ENCODE assay signal across 8 cellular contexts in genomic region chr19:9827325-9828238, GRCh38. TPM values are rescaled to one million over a fixed set of nuclear protein-coding genes. Genes with fewer than 3 reads are reported as not detected.
DNase-seq lines count a peak whose midpoint lies in the region; ATAC-seq and TF ChIP-seq lines count a peak whose summit lies in the region.

Gene UBL5 (plus strand): TSS chr19:9827918. CDS start chr19:9828338, 420 bp downstream.

- intact Hi-C loops in CD14-positive monocyte (cut with micrococcal nuclease), result no loop called here
- intact Hi-C loops in left lung (cut with DNase I), result no loop called here

- H3K4me3 Mint-ChIP-seq in CD14-positive monocyte, result peak within 1 kb of the TSS; percentile 100

- no peaks in the 10 kb centered on the region for H3K9me3 ChIP-seq in left lung

- TF ChIP-seq CTCF in CD14-positive monocyte (IDR thresholded peaks at IDR 0.05) (no peak), left lung (IDR thresholded peaks at IDR 0.05) (no peak)

- H3K4me1 Mint-ChIP-seq in CD14-positive monocyte, result peaks cover 18% of the 10 kb centered on the region

- H3K27me3 ChIP-seq in left lung, result no peaks in the 10 kb centered on the region

- ATAC-seq in GM19397 (IDR thresholded peaks at IDR 0.05; ENCODE audit: unreplicated experiment) (peak; percentile 90), HG03565 (IDR thresholded peaks at IDR 0.05; ENCODE audit: unreplicated experiment) (peak; percentile 88), left lung (peak; percentile 99)

- H3K4me3 ChIP-seq in left lung, result peak within 1 kb of the TSS; percentile 91 to 93

- H3K36me3 ChIP-seq in left lung, result peaks cover 0 to 22% of the 10 kb centered on the region in 2 donors

- peak within 1 kb of the TSS; percentile 50 to 81 for H3K27ac ChIP-seq in left lung

- peaks cover 25 to 28% of the 10 kb centered on the region in 2 donors for H3K36me3 Mint-ChIP-seq in CD14-positive monocyte

- no peaks in the 10 kb centered on the region for H3K27me3 Mint-ChIP-seq in CD14-positive monocyte (ENCODE audit: low read depth in 3 of 3)

- peak; percentile 87 for DNase-seq in CD14-positive monocyte (ENCODE audit: low spot score)
- DNase-seq in NCI-H774 (lab: John Stamatoyannopoulos, UW), result peak; percentile 84
- DNase-seq in activated CD4-positive, alpha-beta T cell treated with anti-CD3 and anti-CD28 coated beads, Interleukin-2, amount 50 U/mL, for 4 hours, result peak; percentile 86
- peak; percentile 90 for DNase-seq in dermis blood vessel endothelial cell
- peak; percentile 89 to 93 for DNase-seq in left lung
- DNase-seq in stimulated activated CD4-positive, alpha-beta T cell treated with anti-CD3 and anti-CD28 coated beads, Interleukin-2, amount 100 ng/mL, for 4 hours (ENCODE audit: low read depth), result peak; percentile 85

- peaks cover 0 to 2% (median 0%) of the 10 kb centered on the region in 7 donors for H3K9me3 Mint-ChIP-seq in CD14-positive monocyte

- peaks cover 14 to 35% of the 10 kb centered on the region in 2 donors for H3K4me1 ChIP-seq in left lung

- peak within 1 kb of the TSS; percentile 91 to 100 (median 98) for H3K27ac Mint-ChIP-seq in CD14-positive monocyte

RNA-seq across cellular contexts. Expression of gene UBL5, which starts in this region (rescaled TPM):
- 100 to 1,000 TPM; 728 to 783 TPM for polyA plus RNA-seq in CD14-positive monocyte
- total RNA-seq in dermis blood vessel endothelial cell, result 116 and 361 TPM in 2 replicates
- 100 to 1,000 TPM; 260 to 301 TPM for total RNA-seq in left lung

Comparison
In these comparisons a context has a peak if more than half of its experiments do, and no peak if none do; other contexts are left out.
1. Peak in every context shown above with its lines: DNase-seq, ATAC-seq, H3K4me3 ChIP-seq and H3K27ac ChIP-seq.